Comparison of ENCODE assay signal across 25 cellular contexts in genomic region chr4:157776930-157777329, GRCh38.
"Had no signal": no experiment of that assay in that cellular context is flagged by ENCODE, and none has a peak within 500 bp of the region (broad histone marks: within the 10 kb centered on the region; RNA-seq: fewer than 3 reads in every experiment).

No MANE protein-coding gene starts in this region.

- ATAC-seq: activated CD8-positive, alpha-beta T cell treated with anti-CD3 and anti-CD28 coated beads for 36 hours; activated naive CD4-positive, alpha-beta T cell treated with anti-CD3 and anti-CD28 coated beads, Interleukin-2, amount 50 U/mL, for 72 hours; activated T-cell treated with anti-CD3 and anti-CD28 coated beads, Interleukin-2, amount 50 U/mL, for 4 hours; heart left ventricle; T-helper 17 cell; WTC11 had no signal

- H3K9me3 ChIP-seq: ascending aorta, breast epithelium, colonic mucosa, esophagus squamous epithelium had no signal

- DNase-seq: activated CD4-positive, alpha-beta T cell treated with anti-CD3 and anti-CD28 coated beads for 1 hour; activated CD4-positive, alpha-beta T cell treated with anti-CD3 and anti-CD28 coated beads for 48 hours; activated CD4-positive, alpha-beta T cell treated with anti-CD3 and anti-CD28 coated beads, Interleukin-2, amount 50 U/mL, for 1 hour; activated CD4-positive, alpha-beta T cell treated with anti-CD3 and anti-CD28 coated beads, Interleukin-2, amount 50 U/mL, for 48 hours; activated CD8-positive, alpha-beta memory T cell treated with anti-CD3 and anti-CD28 coated beads for 24 hours; activated CD8-positive, alpha-beta T cell treated with anti-CD3 and anti-CD28 coated beads for 36 hours; activated effector memory CD4-positive, alpha-beta T cell treated with anti-CD3 and anti-CD28 coated beads, Interleukin-2, amount 50 U/mL, for 16 hours; activated naive CD4-positive, alpha-beta T cell treated with anti-CD3 and anti-CD28 coated beads for 36 hours; activated naive CD8-positive, alpha-beta T cell treated with anti-CD3 and anti-CD28 coated beads, Interleukin-2, amount 10 ng/mL, durations not matched to agents 7 days and 5 days; activated T-cell treated with anti-CD3 and anti-CD28 coated beads, Interleukin-2, amount 50 U/mL, for 4 hours; central memory CD4-positive, alpha-beta T cell; cerebellar nuclear complex; colonic mucosa; effector CD8-positive, alpha-beta T cell; esophagus squamous epithelium; heart left ventricle; T-helper 1 cell; T-helper 17 cell; T1000 had no signal

- H3K27me3 ChIP-seq: ascending aorta, breast epithelium, cardiac muscle cell, colonic mucosa, esophagus squamous epithelium, heart left ventricle had no signal

- H3K4me1 ChIP-seq: ascending aorta, breast epithelium, colonic mucosa, esophagus squamous epithelium, heart left ventricle had no signal

- H3K27ac ChIP-seq: ascending aorta, breast epithelium, cardiac muscle cell, colonic mucosa, epithelial cell of prostate, esophagus squamous epithelium, heart left ventricle had no signal

- H3K36me3 ChIP-seq: ascending aorta, breast epithelium, cardiac muscle cell, colonic mucosa, esophagus squamous epithelium, heart left ventricle had no signal

- H3K4me3 ChIP-seq: ascending aorta, breast epithelium, cardiac muscle cell, colonic mucosa, esophagus squamous epithelium, heart left ventricle had no signal
